Comparison of ENCODE assay signal across 14 cellular contexts in genomic region chr3:121651684-121652083, GRCh38. TPM values are rescaled to one million over a fixed set of nuclear protein-coding genes. Genes with fewer than 3 reads are reported as not detected.
DNase-seq lines count a peak whose midpoint lies in the region; ATAC-seq and TF ChIP-seq lines count a peak whose summit lies in the region.
"Had no signal": no experiment of that assay in that cellular context is flagged by ENCODE, and none has a peak within 500 bp of the region (broad histone marks: within the 10 kb centered on the region; RNA-seq: fewer than 3 reads in every experiment).

No MANE protein-coding gene starts in this region.

- no peaks in the 10 kb centered on the region for H3K27me3 ChIP-seq in CD4-positive, CD25-positive, alpha-beta regulatory T cell (ENCODE audit: control insufficient read depth, insufficient read depth, low read length)

- in situ Hi-C loops in KBM-7 (cut with MboI; ENCODE audit: low pct_unique_long_range_greater_than_20kb, low sequenced_read_pairs) = no loop called here

- H3K4me1 Mint-ChIP-seq in CD4-positive, CD25-positive, alpha-beta regulatory T cell = peaks cover 17 to 79% (median 66%) of the 10 kb centered on the region in 4 donors
- peaks cover 6% of the 10 kb centered on the region for H3K4me1 Mint-ChIP-seq in HFFc6 (ENCODE audit: low read depth)

- peaks cover 44% of the 10 kb centered on the region for H3K4me1 ChIP-seq in CD4-positive, CD25-positive, alpha-beta regulatory T cell (ENCODE audit: control insufficient read depth, insufficient read depth, low read length, poor library complexity, severe bottlenecking)

- H3K27ac Mint-ChIP-seq in CD4-positive, CD25-positive, alpha-beta regulatory T cell = peak overlapping the region; percentile 10 to 68 (median 29)
- H3K27ac Mint-ChIP-seq in HFFc6 = no peak overlapping the region
- H3K27ac Mint-ChIP-seq: nephron; T-helper 2 cell treated with Interferon-gamma antibody and Interleukin-4, amounts not matched to agents 5 μg/mL and 100 μg/mL, for 36 hours had no signal

- H3K9me3 Mint-ChIP-seq in CD4-positive, CD25-positive, alpha-beta regulatory T cell = no peaks in the 10 kb centered on the region
- no peaks in the 10 kb centered on the region for H3K9me3 Mint-ChIP-seq in HFFc6
- H3K9me3 Mint-ChIP-seq: nephron; stimulated activated naive B cell treated with anti-CD40 and anti-IgM and Interleukin-4, amounts not matched to agents 10 μg/mL and 1 μg/mL and 100 μg/mL, for 72 hours had no signal

- peak overlapping the region; percentile 1 to 66 (median 48) for H3K4me3 Mint-ChIP-seq in CD4-positive, CD25-positive, alpha-beta regulatory T cell
- H3K4me3 Mint-ChIP-seq in HFFc6 = no peak overlapping the region
- H3K4me3 Mint-ChIP-seq: nephron; stimulated activated naive B cell treated with anti-CD40 and anti-IgM and Interleukin-4, amounts not matched to agents 10 μg/mL and 1 μg/mL and 100 μg/mL, for 72 hours; T-helper 2 cell treated with Interferon-gamma antibody and Interleukin-4, amounts not matched to agents 5 μg/mL and 100 μg/mL, for 36 hours had no signal

- no peak for ATAC-seq in CD4-positive, CD25-positive, alpha-beta regulatory T cell (ENCODE audit: low read depth in 2 of 2)
- ATAC-seq: stimulated activated naive B cell treated with anti-CD40 and anti-IgM and Interleukin-4, amounts not matched to agents 10 μg/mL and 1 μg/mL and 100 μg/mL, for 72 hours had no signal

- no peak for DNase-seq in CD4-positive, CD25-positive, alpha-beta regulatory T cell
- peak; percentile 10 for DNase-seq in EL
- peak; percentile 61 for DNase-seq in NCI-H748 treated with DMSO at 0.1 percent for 48 hours (lab: John Stamatoyannopoulos, UW)
- peak; percentile 34 for DNase-seq in fibroblast of pulmonary artery (ENCODE audit: low read depth)
- no peak for DNase-seq in HFFc6
- DNase-seq in NCI-H187 (lab: John Stamatoyannopoulos, UW) = no peak
- DNase-seq in KBM-7 = no peak
- DNase-seq in midbrain (lab: John Stamatoyannopoulos, UW) = no peak
- DNase-seq: MM.1S; stimulated activated CD4-positive, alpha-beta T cell treated with anti-CD3 and anti-CD28 coated beads, Interleukin-15, amount 100 ng/mL, for 24 hours; stimulated activated naive B cell treated with anti-CD40 and anti-IgM and Interleukin-4, amounts not matched to agents 10 μg/mL and 1 μg/mL and 100 μg/mL, for 72 hours had no signal

- TF ChIP-seq CTCF in fibroblast of pulmonary artery (IDR thresholded peaks at IDR 0.05; ENCODE audit: low read length, missing control alignments) (no peak), HFFc6 (IDR thresholded peaks at IDR 0.05) (no peak)

- no peaks in the 10 kb centered on the region for H3K9me3 ChIP-seq in CD4-positive, CD25-positive, alpha-beta regulatory T cell (ENCODE audit: control insufficient read depth in 2 of 2, low read length in 2 of 2)

- H3K36me3 Mint-ChIP-seq in CD4-positive, CD25-positive, alpha-beta regulatory T cell = peaks cover 40% of the 10 kb centered on the region
- H3K36me3 Mint-ChIP-seq in HFFc6 (ENCODE audit: low read depth) = no peaks in the 10 kb centered on the region

- H3K27me3 Mint-ChIP-seq in CD4-positive, CD25-positive, alpha-beta regulatory T cell = no peaks in the 10 kb centered on the region
- no peaks in the 10 kb centered on the region for H3K27me3 Mint-ChIP-seq in HFFc6 (ENCODE audit: insufficient read depth)
- H3K27me3 Mint-ChIP-seq: stimulated activated naive B cell treated with anti-CD40 and anti-IgM and Interleukin-4, amounts not matched to agents 10 μg/mL and 1 μg/mL and 100 μg/mL, for 72 hours had no signal

- H3K36me3 ChIP-seq in CD4-positive, CD25-positive, alpha-beta regulatory T cell (ENCODE audit: control insufficient read depth, insufficient read depth, low read length) = peaks cover 74% of the 10 kb centered on the region

- no peak overlapping the region for H3K4me3 ChIP-seq in CD4-positive, CD25-positive, alpha-beta regulatory T cell (ENCODE audit: low read depth, low read length)
- no peak overlapping the region for H3K4me3 ChIP-seq in fibroblast of pulmonary artery (replicated peaks; ENCODE audit: low read depth, low read length)

- H3K27ac ChIP-seq in CD4-positive, CD25-positive, alpha-beta regulatory T cell (ENCODE audit: insufficient read depth, low read length, poor library complexity, severe bottlenecking) = no peak overlapping the region

RNA-seq across cellular contexts. Expression of gene HCLS1, which starts 9.0 kb away (rescaled TPM):
- 345 TPM for total RNA-seq in CD4-positive, CD25-positive, alpha-beta regulatory T cell
- polyA plus RNA-seq in CD4-positive, CD25-positive, alpha-beta regulatory T cell = 100 to 1,000 TPM; 430 to 564 (median 485) TPM
- total RNA-seq in HFFc6 (2021; fragmentation: NEBNext Ultra II Directional; extraction: Animal tissue kit (Norgen Biotek cat#: 25700)) = 1 to 10 TPM in 5 of 6 experiments, under 1 TPM in 1; 0.47 to 6.6 (median 5.3) TPM

RNA-seq across cellular contexts. Expression of gene FBXO40, which starts 58.5 kb away (rescaled TPM):
- total RNA-seq in CD4-positive, CD25-positive, alpha-beta regulatory T cell = not detected
- polyA plus RNA-seq in CD4-positive, CD25-positive, alpha-beta regulatory T cell = under 1 TPM in 2 of 4 donors, not detected in 2; 0.18 to 0.24 TPM
- not detected for total RNA-seq in HFFc6 (2021; fragmentation: NEBNext Ultra II Directional; extraction: Animal tissue kit (Norgen Biotek cat#: 25700))
- total RNA-seq: astrocyte had no signal

Comparison
In these comparisons a context has a peak if more than half of its experiments do, and no peak if none do; other contexts are left out.
1. DNase-seq: peak in EL (single experiment), NCI-H748 treated with DMSO at 0.1 percent for 48 hours (single experiment) and fibroblast of pulmonary artery (single experiment); none in CD4-positive, CD25-positive, alpha-beta regulatory T cell (0 of 3), HFFc6 (single experiment), NCI-H187 (0 of 2), KBM-7 (single experiment) and midbrain (single experiment).
2. RNA of gene HCLS1, which starts 9.0 kb away (total RNA-seq): 345 TPM in CD4-positive, CD25-positive, alpha-beta regulatory T cell (single experiment); 0.47 to 6.6 TPM in HFFc6; every median in the first group is over 10 times any median in the second.